Comparison of ENCODE assay signal across 17 cellular contexts in the genomic region with DNA sequence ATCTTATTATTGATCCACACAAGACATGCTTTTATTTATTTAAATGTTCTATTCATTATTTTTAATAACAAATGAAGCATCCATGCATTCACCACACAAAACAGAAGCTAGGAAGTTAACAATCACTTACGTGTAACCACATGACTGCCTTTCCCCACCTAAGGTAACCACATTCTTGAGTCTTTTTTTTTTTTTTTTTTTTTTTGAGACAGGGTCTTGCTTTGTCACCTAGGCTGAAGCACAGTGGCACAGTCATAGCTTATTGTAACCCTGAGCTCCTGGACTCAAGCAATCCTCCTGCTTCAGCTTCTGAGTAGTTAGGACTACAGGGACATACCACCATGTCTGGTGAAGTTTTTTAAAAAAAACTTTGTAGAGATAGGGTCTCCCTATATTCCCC.
A peak's percentile ranks its signal among the peaks of the same experiment; 100 is the strongest.
DNase-seq lines count a peak whose midpoint lies in the region; ATAC-seq and TF ChIP-seq lines count a peak whose summit lies in the region.
"Had no signal": no experiment of that assay in that cellular context is flagged by ENCODE, and none has a peak within 500 bp of the region (broad histone marks: within the 10 kb centered on the region; RNA-seq: fewer than 3 reads in every experiment).

No MANE protein-coding gene starts in this region.

- TF ChIP-seq CTCF in Caco-2 (IDR thresholded peaks at IDR 0.05; ENCODE audit: insufficient read depth in 1 of 2, low read depth in 1 of 2, low read length in 1 of 2, severe bottlenecking in 1 of 2, unreplicated experiment in 1 of 2) = no peak

- H3K36me3 Mint-ChIP-seq in activated T-cell treated with anti-CD3 and anti-CD28 coated beads, Interleukin-2, amount 50 U/mL, for 72 hours (ENCODE audit: insufficient read depth in 2 of 2) = peaks cover 8 to 28% of the 10 kb centered on the region in 2 donors
- H3K36me3 Mint-ChIP-seq in activated T-cell treated with anti-CD3 and anti-CD28 coated beads, Interleukin-2, amount 50 U/mL, for 4 hours (ENCODE audit: insufficient read depth) = peaks cover 41% of the 10 kb centered on the region
- H3K36me3 Mint-ChIP-seq in T-helper 17 cell (ENCODE audit: low read depth) = peaks cover 10% of the 10 kb centered on the region
- H3K36me3 Mint-ChIP-seq in Caco-2 (ENCODE audit: insufficient read depth, unreplicated experiment) = no peaks in the 10 kb centered on the region

- H3K4me2 ChIP-seq in GM23248 (ENCODE audit: unreplicated experiment) = peak overlapping the region; percentile 24
- H3K4me2 ChIP-seq: BLaER1 treated with 17β-estradiol and CSF1 and Interleukin-3, amounts not matched to agents 10 nM and 100 nM had no signal

- intact Hi-C loops in Caco-2 (cut with micrococcal nuclease; ENCODE audit: unreplicated experiment) = no loop called here

- H3K27ac ChIP-seq in GM23248 = no peak overlapping the region
- H3K27ac ChIP-seq: BLaER1 treated with 17β-estradiol and CSF1 and Interleukin-3, amounts not matched to agents 10 nM and 100 nM had no signal

- H3K4me3 ChIP-seq in GM23248 (no peak overlapping the region), Caco-2 (ENCODE audit: low read depth, low read length) (no peak overlapping the region), MG63 (no peak overlapping the region)
- H3K4me3 ChIP-seq: BLaER1 treated with 17β-estradiol and CSF1 and Interleukin-3, amounts not matched to agents 10 nM and 100 nM had no signal

- no peaks in the 10 kb centered on the region for H3K9me3 Mint-ChIP-seq in activated T-cell treated with anti-CD3 and anti-CD28 coated beads, Interleukin-2, amount 50 U/mL, for 72 hours
- peaks cover 4% of the 10 kb centered on the region for H3K9me3 Mint-ChIP-seq in activated T-cell treated with anti-CD3 and anti-CD28 coated beads, Interleukin-2, amount 50 U/mL, for 4 hours
- no peaks in the 10 kb centered on the region for H3K9me3 Mint-ChIP-seq in Caco-2 (ENCODE audit: unreplicated experiment)
- H3K9me3 Mint-ChIP-seq: CD8-positive, alpha-beta T cell; H9 had no signal

- peak; percentile 25 for ATAC-seq in activated T-cell treated with anti-CD3 and anti-CD28 coated beads, Interleukin-2, amount 50 U/mL, for 72 hours (replicated peaks in 1 of 2)
- ATAC-seq in activated T-cell treated with anti-CD3 and anti-CD28 coated beads, Interleukin-2, amount 50 U/mL, for 4 hours = no peak
- ATAC-seq in T-helper 17 cell (no peak), HG03460 (IDR thresholded peaks at IDR 0.05; ENCODE audit: unreplicated experiment) (no peak)
- ATAC-seq: CD8-positive, alpha-beta T cell; HepG2 had no signal

- DNase-seq in activated T-cell treated with anti-CD3 and anti-CD28 coated beads, Interleukin-2, amount 50 U/mL, for 72 hours = no peak
- DNase-seq in activated T-cell treated with anti-CD3 and anti-CD28 coated beads, Interleukin-2, amount 50 U/mL, for 4 hours = no peak
- DNase-seq in GM23248 = no peak
- no peak for DNase-seq in T-helper 17 cell
- peak; percentile 81 for DNase-seq in kidney tubule cell (ENCODE audit: low spot score)
- no peak for DNase-seq in Caco-2
- no peak for DNase-seq in MG63
- DNase-seq: 8988T; CD8-positive, alpha-beta T cell; DMS79; GF-D8; H9 had no signal

- no peak overlapping the region for H3K9ac ChIP-seq in GM23248
- H3K9ac ChIP-seq: BLaER1 treated with 17β-estradiol and CSF1 and Interleukin-3, amounts not matched to agents 10 nM and 100 nM had no signal

- BruUV-seq in Caco-2 (replicated peaks; lab: Mats Ljungman, UMichigan) = no TSS peak

- H3K27ac Mint-ChIP-seq in activated T-cell treated with anti-CD3 and anti-CD28 coated beads, Interleukin-2, amount 50 U/mL, for 72 hours = no peak overlapping the region
- H3K27ac Mint-ChIP-seq in T-helper 17 cell = peak overlapping the region; percentile 21
- no peak overlapping the region for H3K27ac Mint-ChIP-seq in Caco-2 (ENCODE audit: unreplicated experiment)
- H3K27ac Mint-ChIP-seq: B cell; CD8-positive, alpha-beta T cell; H9; IgD-negative memory B cell had no signal

- H3K4me3 Mint-ChIP-seq in activated T-cell treated with anti-CD3 and anti-CD28 coated beads, Interleukin-2, amount 50 U/mL, for 72 hours = no peak overlapping the region
- no peak overlapping the region for H3K4me3 Mint-ChIP-seq in activated T-cell treated with anti-CD3 and anti-CD28 coated beads, Interleukin-2, amount 50 U/mL, for 4 hours
- H3K4me3 Mint-ChIP-seq in T-helper 17 cell = no peak overlapping the region
- no peak overlapping the region for H3K4me3 Mint-ChIP-seq in Caco-2 (ENCODE audit: unreplicated experiment)
- H3K4me3 Mint-ChIP-seq: B cell; CD8-positive, alpha-beta T cell; H9; IgD-negative memory B cell had no signal

- CTCF ChIA-PET in Caco-2 (lab: Charles Lee) = interaction anchor here (0.7 kb wide), 1 partner anchor 69 kb away, joined by 8 read pairs; no protein-coding TSS in a partner anchor

- no peak overlapping the region for H2AFZ ChIP-seq in GM23248

- in situ Hi-C loops in GM23248 (cut with MboI) = no loop called here

- H3K4me1 ChIP-seq in GM23248 (ENCODE audit: insufficient read depth) (peaks cover 29% of the 10 kb centered on the region), Caco-2 (no peaks in the 10 kb centered on the region)

- no peaks in the 10 kb centered on the region for H4K20me1 ChIP-seq in GM23248 (ENCODE audit: insufficient read depth)

- H3F3A ChIP-seq in GM23248 (ENCODE audit: insufficient read depth) = peaks cover 5% of the 10 kb centered on the region; the same call in 1 of the 2 replicates

- H3K27me3 ChIP-seq in GM23248 (replicated peaks; ENCODE audit: insufficient read depth) (no peaks in the 10 kb centered on the region), Caco-2 (replicated peaks; ENCODE audit: control insufficient read depth, insufficient read depth, low read length) (no peaks in the 10 kb centered on the region), MG63 (no peaks in the 10 kb centered on the region)
- H3K27me3 ChIP-seq: BLaER1 treated with 17β-estradiol and CSF1 and Interleukin-3, amounts not matched to agents 10 nM and 100 nM had no signal

- POLR2A ChIA-PET in Caco-2 (lab: Charles Lee) = no interaction called here

- no peaks in the 10 kb centered on the region for H3K79me2 ChIP-seq in GM23248 (ENCODE audit: insufficient read depth)

- no peaks in the 10 kb centered on the region for H3K9me2 ChIP-seq in GM23248 (ENCODE audit: insufficient read depth)

- H3K36me3 ChIP-seq in GM23248 (ENCODE audit: low read depth) (no peaks in the 10 kb centered on the region), Caco-2 (ENCODE audit: control insufficient read depth, insufficient read depth, low read length) (no peaks in the 10 kb centered on the region), MG63 (no peaks in the 10 kb centered on the region)

- H3K9me3 ChIP-seq in GM23248 (ENCODE audit: low read depth) = no peaks in the 10 kb centered on the region
- no peaks in the 10 kb centered on the region for H3K9me3 ChIP-seq in T-helper 17 cell (ENCODE audit: control insufficient read depth, low read length, poor library complexity, severe bottlenecking)
- H3K9me3 ChIP-seq in Caco-2 = no peaks in the 10 kb centered on the region
- no peaks in the 10 kb centered on the region for H3K9me3 ChIP-seq in MG63

- 94 to 100% methylated on average over 1 of the region's 1 CpG for WGBS in GM23248 (ENCODE audit: low coverage in 1 of 2, low lambda C conversion rate in 2 of 2, missing lambda C conversion rate in 2 of 2), 2 experiments

- H3K4me1 Mint-ChIP-seq in activated T-cell treated with anti-CD3 and anti-CD28 coated beads, Interleukin-2, amount 50 U/mL, for 72 hours (ENCODE audit: low read depth) = peaks cover 13% of the 10 kb centered on the region
- H3K4me1 Mint-ChIP-seq in activated T-cell treated with anti-CD3 and anti-CD28 coated beads, Interleukin-2, amount 50 U/mL, for 4 hours (ENCODE audit: low read depth) = peaks cover 3% of the 10 kb centered on the region
- H3K4me1 Mint-ChIP-seq in T-helper 17 cell = peaks cover 11% of the 10 kb centered on the region
- no peaks in the 10 kb centered on the region for H3K4me1 Mint-ChIP-seq in Caco-2 (ENCODE audit: low read depth, unreplicated experiment)

- H3K27me3 Mint-ChIP-seq in activated T-cell treated with anti-CD3 and anti-CD28 coated beads, Interleukin-2, amount 50 U/mL, for 72 hours (ENCODE audit: low read depth) = no peaks in the 10 kb centered on the region
- H3K27me3 Mint-ChIP-seq in activated T-cell treated with anti-CD3 and anti-CD28 coated beads, Interleukin-2, amount 50 U/mL, for 4 hours (ENCODE audit: low read depth) = no peaks in the 10 kb centered on the region
- H3K27me3 Mint-ChIP-seq in T-helper 17 cell (no peaks in the 10 kb centered on the region), Caco-2 (ENCODE audit: insufficient read depth, unreplicated experiment) (peaks cover 2% of the 10 kb centered on the region)
- H3K27me3 Mint-ChIP-seq: B cell, IgD-negative memory B cell had no signal

Comparison
In these comparisons a context has a peak if more than half of its experiments do, and no peak if none do; other contexts are left out.
1. ATAC-seq: peak in activated T-cell treated with anti-CD3 and anti-CD28 coated beads, Interleukin-2, amount 50 U/mL, for 72 hours (2 of 2); none in activated T-cell treated with anti-CD3 and anti-CD28 coated beads, Interleukin-2, amount 50 U/mL, for 4 hours (0 of 2), T-helper 17 cell (single experiment) and HG03460 (single experiment).